In the genomic region with DNA sequence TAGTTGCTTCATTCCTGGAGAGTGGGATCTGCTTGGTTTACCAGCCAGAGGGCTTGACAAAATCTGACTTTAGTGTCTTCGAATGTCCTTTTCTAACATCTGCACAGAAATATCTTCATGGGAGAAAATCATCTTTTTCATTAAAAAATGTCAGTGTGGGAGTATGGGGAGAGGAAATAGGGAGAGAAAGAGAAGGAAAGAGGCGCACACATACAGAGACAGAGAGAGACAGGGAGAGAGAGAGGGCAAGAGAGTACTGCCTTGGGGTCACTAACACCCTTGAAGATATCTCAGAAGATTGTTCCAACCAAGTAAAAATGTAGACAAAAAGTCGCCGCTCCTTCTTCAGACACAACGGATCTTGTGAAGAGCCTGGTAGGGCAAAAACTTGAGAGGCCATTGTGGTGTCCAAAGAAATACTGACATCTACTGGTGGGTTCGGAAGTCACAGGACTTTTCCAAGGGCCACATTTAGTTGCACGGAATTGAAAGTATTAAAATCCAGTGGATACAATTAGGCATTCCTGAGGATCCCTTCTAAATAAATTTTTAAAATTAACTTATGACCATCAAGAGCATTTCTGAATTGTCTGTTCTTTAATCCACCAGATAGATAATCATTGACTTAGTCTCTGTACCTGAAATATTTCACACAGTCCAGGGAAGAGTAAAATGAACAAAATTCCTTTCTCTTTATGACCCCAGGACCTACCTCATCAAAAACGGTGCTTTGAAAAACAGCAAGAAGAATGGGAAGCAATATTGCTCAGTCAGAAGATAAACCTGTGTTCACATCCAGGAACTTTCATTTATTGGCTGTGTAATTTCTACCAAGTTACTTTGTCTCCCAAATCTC, we compare ENCODE assay signal across 8 cellular contexts. TPM values are rescaled to one million over a fixed set of nuclear protein-coding genes. Genes with fewer than 3 reads are reported as not detected.
A peak's percentile ranks its signal among the peaks of the same experiment; 100 is the strongest.
DNase-seq lines count a peak whose midpoint lies in the region; ATAC-seq and TF ChIP-seq lines count a peak whose summit lies in the region.

No MANE protein-coding gene starts in this region.

- CTCF ChIA-PET in CD8-positive, alpha-beta memory T cell (lab: Charles Lee), result interaction anchor here (0.6 to 2.8 kb wide), 17 partner anchors 8 to 1412 kb away, joined by 3 to 10 read pairs (median 5); no protein-coding TSS in a partner anchor

- peak; percentile 89 for TF ChIP-seq CTCF in parathyroid adenoma (IDR thresholded peaks at IDR 0.05)

- H3K9me3 ChIP-seq in CD8-positive, alpha-beta memory T cell (ENCODE audit: low read length), result peaks cover 4% of the 10 kb centered on the region
- H3K9me3 ChIP-seq in parathyroid adenoma (ENCODE audit: control insufficient read depth, low read length), result no peaks in the 10 kb centered on the region

- no peak for ATAC-seq in GM21825 (IDR thresholded peaks at IDR 0.05; ENCODE audit: unreplicated experiment)

- H3K27me3 ChIP-seq in CD8-positive, alpha-beta memory T cell (ENCODE audit: insufficient read depth, low read length, poor library complexity, severe bottlenecking), result no peaks in the 10 kb centered on the region
- H3K27me3 ChIP-seq in parathyroid adenoma (ENCODE audit: control insufficient read depth, insufficient read depth, low read length), result no peaks in the 10 kb centered on the region

- no peak overlapping the region for H3K27ac ChIP-seq in CD8-positive, alpha-beta memory T cell (ENCODE audit: low read depth, low read length)
- no peak overlapping the region for H3K27ac ChIP-seq in parathyroid adenoma

- H3K27ac Mint-ChIP-seq in CD8-positive, alpha-beta memory T cell, result no peak overlapping the region

- H3K4me1 Mint-ChIP-seq in CD8-positive, alpha-beta memory T cell, result peaks cover 4 to 6% (median 5%) of the 10 kb centered on the region in 3 donors

- no peak overlapping the region for H3K4me3 ChIP-seq in CD8-positive, alpha-beta memory T cell (ENCODE audit: low read length)
- H3K4me3 ChIP-seq in parathyroid adenoma (ENCODE audit: low read depth, low read length), result no peak overlapping the region

- H3K36me3 ChIP-seq in CD8-positive, alpha-beta memory T cell (ENCODE audit: insufficient read depth, low read length), result no peaks in the 10 kb centered on the region
- H3K36me3 ChIP-seq in parathyroid adenoma (ENCODE audit: control insufficient read depth, insufficient read depth, low read length), result no peaks in the 10 kb centered on the region

- peak overlapping the region; percentile 69 for H2AFZ ChIP-seq in parathyroid adenoma

- no peaks in the 10 kb centered on the region for H3K36me3 Mint-ChIP-seq in CD8-positive, alpha-beta memory T cell

- H3K9ac ChIP-seq in parathyroid adenoma, result no peak overlapping the region

- POLR2A ChIA-PET in CD8-positive, alpha-beta memory T cell (lab: Charles Lee), result no interaction called here

- DNase-seq in CD8-positive, alpha-beta memory T cell, result peak; percentile 12 to 63 (median 55)
- DNase-seq in GM19238 (ENCODE audit: insufficient read length, low spot score) (peak; percentile 4), HT-29 (ENCODE audit: low spot score) (peak; percentile 74), RPMI8226 (peak; percentile 69), glomerular visceral epithelial cell (ENCODE audit: extremely low spot score) (peak; percentile 74)
- peak; percentile 28 for DNase-seq in activated naive CD4-positive, alpha-beta T cell treated with anti-CD3 and anti-CD28 coated beads, Interleukin-2, amount 50 U/mL, for 16 hours

- H3K4me3 Mint-ChIP-seq in CD8-positive, alpha-beta memory T cell, result peak overlapping the region in 2 of 7 donors; percentile 1 to 14

- H3K4me1 ChIP-seq in CD8-positive, alpha-beta memory T cell (ENCODE audit: insufficient read depth, low read length), result no peaks in the 10 kb centered on the region
- no peaks in the 10 kb centered on the region for H3K4me1 ChIP-seq in parathyroid adenoma

- peaks cover 0 to 12% (median 5%) of the 10 kb centered on the region in 5 donors for H3K9me3 Mint-ChIP-seq in CD8-positive, alpha-beta memory T cell

- H3K79me2 ChIP-seq in parathyroid adenoma, result no peaks in the 10 kb centered on the region

- H3K27me3 Mint-ChIP-seq in CD8-positive, alpha-beta memory T cell, result peaks cover 0 to 2% of the 10 kb centered on the region in 2 donors

- H3K4me2 ChIP-seq in parathyroid adenoma (ENCODE audit: low read length), result no peak overlapping the region

RNA-seq across cellular contexts. Expression of a gene that starts 29.7 kb away (rescaled TPM):
- total RNA-seq in CD8-positive, alpha-beta memory T cell, result 1,000 to 10,000 TPM; 1,217 to 1,243 TPM
- polyA plus RNA-seq in CD8-positive, alpha-beta memory T cell, result 513 TPM
- total RNA-seq in HT-29 (2014; rRNA removed; shearing (Covaris generic)), result 0.08 TPM in 1 of 2 replicates, not detected in the other

RNA-seq across cellular contexts. Expression of a gene that starts 56.2 kb away (rescaled TPM):
- 1 to 10 TPM; 7.3 to 9.8 TPM for total RNA-seq in CD8-positive, alpha-beta memory T cell
- 8.3 TPM for polyA plus RNA-seq in CD8-positive, alpha-beta memory T cell
- total RNA-seq in HT-29 (2014; rRNA removed; shearing (Covaris generic)), result 1.3 and 3.2 TPM in 2 replicates

Comparison
In these comparisons a context has a peak if more than half of its experiments do, and no peak if none do; other contexts are left out.
1. DNase-seq: peak in every context shown above with its lines; median percentile 74 in HT-29; 74 in glomerular visceral epithelial cell; 69 in RPMI8226; 55 in CD8-positive, alpha-beta memory T cell; 28 in activated naive CD4-positive, alpha-beta T cell treated with anti-CD3 and anti-CD28 coated beads, Interleukin-2, amount 50 U/mL, for 16 hours; 4 in GM19238.
2. RNA of a gene that starts 29.7 kb away (total RNA-seq): 1,217 to 1,243 TPM in CD8-positive, alpha-beta memory T cell; 0.08 TPM in HT-29; every median in the first group is over 1,000 times any median in the second.